ENCODE assay signal across 16 cellular contexts in the genomic region with DNA sequence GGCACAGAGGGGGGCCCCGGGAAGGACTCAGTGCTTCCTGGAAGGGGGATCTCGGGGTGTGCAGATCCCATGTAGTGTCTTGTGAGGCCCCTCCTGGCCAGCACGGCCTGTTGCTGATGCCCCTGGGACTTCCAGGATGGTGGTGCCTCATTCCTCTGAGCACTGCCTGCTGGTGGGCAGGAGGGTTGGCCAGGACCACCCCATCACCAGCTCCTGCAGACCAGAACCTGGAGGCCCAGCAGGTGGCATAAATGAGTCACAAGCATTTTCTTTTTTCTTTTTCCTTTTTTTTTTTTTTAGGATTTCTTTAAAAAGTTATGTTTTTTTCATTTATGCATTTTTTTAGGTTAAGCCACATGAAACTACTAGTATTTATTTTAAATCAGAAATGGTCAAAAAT. TPM values are rescaled to one million over a fixed set of nuclear protein-coding genes. Genes with fewer than 3 reads are reported as not detected.
DNase-seq lines count a peak whose midpoint lies in the region; ATAC-seq, FAIRE-seq and TF ChIP-seq lines count a peak whose summit lies in the region.
"Had no signal": no experiment of that assay in that cellular context is flagged by ENCODE, and none has a peak within 500 bp of the region (broad histone marks: within the 10 kb centered on the region; RNA-seq: fewer than 3 reads in every experiment).

No MANE protein-coding gene starts in this region.

- no peak for TF ChIP-seq EP300 in K562 (IDR thresholded peaks at IDR 0.05; ENCODE audit: low read length)

- H3K9ac ChIP-seq in BLaER1 treated with 17β-estradiol and CSF1 and Interleukin-3, amounts not matched to agents 10 nM and 100 nM, result peak overlapping the region in 1 of 11 experiments; percentile 8; a peak in 1 of 22 replicates
- H3K9ac ChIP-seq in K562 (ENCODE audit: insufficient read depth in 1 of 2, low read depth in 2 of 2, low read length in 2 of 2), result no peak overlapping the region
- H3K9ac ChIP-seq in Karpas-422 (ENCODE audit: low read length), result no peak overlapping the region

- TF ChIP-seq RAD21 in K562 (CRISPR knock-in tag; conservative IDR thresholded peaks at IDR 0.05 in 1 of 2, IDR thresholded peaks at IDR 0.05 in 1 of 2), result peak in 1 of 2 experiments; percentile 45; a peak in 2 of 4 replicates

- H3K4me1 ChIP-seq in BLaER1 treated with 17β-estradiol and CSF1 and Interleukin-3, amounts not matched to agents 10 nM and 100 nM, result peaks cover 8 to 44% (median 36%) of the 10 kb centered on the region in 10 experiments; a peak in 19 of 20 replicates
- H3K4me1 ChIP-seq in HEK293 (ENCODE audit: control insufficient read depth, insufficient read depth, low read length) (no peaks in the 10 kb centered on the region), K562 (replicated peaks in 1 of 2; ENCODE audit: control insufficient read depth in 2 of 2, insufficient read depth in 2 of 2, low read length in 2 of 2) (peaks cover 0 to 61% of the 10 kb centered on the region in 2 experiments; a peak in 3 of 5 replicates), Karpas-422 (ENCODE audit: low read length) (no peaks in the 10 kb centered on the region)

- peaks cover 18 to 24% (median 20%) of the 10 kb centered on the region in 11 experiments for H3K27me3 ChIP-seq in BLaER1 treated with 17β-estradiol and CSF1 and Interleukin-3, amounts not matched to agents 10 nM and 100 nM
- no peaks in the 10 kb centered on the region for H3K27me3 ChIP-seq in K562 (ENCODE audit: control insufficient read depth in 2 of 2, insufficient read depth in 2 of 2, low read length in 2 of 2)
- no peaks in the 10 kb centered on the region for H3K27me3 ChIP-seq in Karpas-422 (ENCODE audit: low read length)
- H3K27me3 ChIP-seq: SJSA1 had no signal

- H3K79me2 ChIP-seq in K562 (ENCODE audit: control insufficient read depth, insufficient read depth, low read length) (peaks cover 3% of the 10 kb centered on the region; the same call in 1 of the 3 replicates), Karpas-422 (ENCODE audit: low read length) (no peaks in the 10 kb centered on the region)

- no peaks in the 10 kb centered on the region for H3K9me2 ChIP-seq in Karpas-422 (replicated peaks; ENCODE audit: insufficient read depth, low read length)

- no peak for TF ChIP-seq POLR2A in K562 (conservative IDR thresholded peaks at IDR 0.05)

- H3K9me1 ChIP-seq in K562 (ENCODE audit: control insufficient read depth, insufficient read depth, low read length), result no peaks in the 10 kb centered on the region

- FAIRE-seq in K562 (lab: Jason Lieb, UNC), result peak; percentile 52

- in situ Hi-C loops in K562 (cut with MboI), result loop anchor here (10.0 kb wide), 1 partner anchor 731 kb away; no protein-coding TSS in a partner anchor

- WGBS in K562 (ENCODE audit: insufficient coverage, low coverage, missing lambda C conversion rate), result 36% methylated on average over 3 of the region's 3 CpGs

- no TSS peak for BruUV-seq in K562 (replicated peaks; lab: Mats Ljungman, UMichigan)

- H3K36me3 ChIP-seq in BLaER1 treated with 17β-estradiol and CSF1 and Interleukin-3, amounts not matched to agents 10 nM and 100 nM, result peaks cover 0 to 22% (median 11%) of the 10 kb centered on the region in 11 experiments; a peak in 12 of 22 replicates
- H3K36me3 ChIP-seq in HEK293 (ENCODE audit: control insufficient read depth in 2 of 2, insufficient read depth in 1 of 2, low read length in 2 of 2), result no peaks in the 10 kb centered on the region
- no peaks in the 10 kb centered on the region for H3K36me3 ChIP-seq in K562 (ENCODE audit: control insufficient read depth, insufficient read depth, low read length)
- H3K36me3 ChIP-seq in Karpas-422 (ENCODE audit: insufficient read depth, low read length), result no peaks in the 10 kb centered on the region
- H3K36me3 ChIP-seq: SJSA1 had no signal

- no peak for DNase-seq in K562 (ENCODE audit: extremely low read depth in 1 of 4, low spot score in 3 of 4)
- DNase-seq in lung microvascular endothelial cell (ENCODE audit: low read depth in 2 of 2), result peak; percentile 51 to 54
- DNase-seq in GM03348 (ENCODE audit: low spot score), result no peak
- DNase-seq in activated CD8-positive, alpha-beta memory T cell treated with anti-CD3 and anti-CD28 coated beads, Interleukin-2, amount 50 U/mL, for 4 hours, result no peak
- no peak for DNase-seq in Karpas-422
- DNase-seq: activated CD4-positive, alpha-beta T cell treated with anti-CD3 and anti-CD28 coated beads for 48 hours; activated naive CD4-positive, alpha-beta T cell; effector CD4-positive, alpha-beta T cell; GDM1; kidney glomerular epithelial cell; NCI-H2029 treated with DMSO at 0.1 percent for 48 hours had no signal

- H3K9me3 ChIP-seq in BLaER1 treated with 17β-estradiol and CSF1 and Interleukin-3, amounts not matched to agents 10 nM and 100 nM (replicated peaks in 1 of 11), result no peaks in the 10 kb centered on the region
- H3K9me3 ChIP-seq in HEK293 (ENCODE audit: control insufficient read depth, insufficient read depth, low read depth, low read length) (no peaks in the 10 kb centered on the region), K562 (replicated peaks; ENCODE audit: control insufficient read depth, insufficient read depth, low read depth, low read length) (no peaks in the 10 kb centered on the region), Karpas-422 (ENCODE audit: low read length) (no peaks in the 10 kb centered on the region)
- H3K9me3 ChIP-seq: SJSA1, tibial nerve had no signal

- peaks cover 0 to 89% (median 52%) of the 10 kb centered on the region in 11 experiments; a peak in 18 of 22 replicates for H4K20me1 ChIP-seq in BLaER1 treated with 17β-estradiol and CSF1 and Interleukin-3, amounts not matched to agents 10 nM and 100 nM
- H4K20me1 ChIP-seq in K562 (replicated peaks; ENCODE audit: control insufficient read depth, insufficient read depth, low read length) (peaks cover 23% of the 10 kb centered on the region; the same call in 1 of the 2 replicates), Karpas-422 (ENCODE audit: insufficient read depth, low read depth, low read length) (no peaks in the 10 kb centered on the region)

- intact Hi-C loops in K562 (cut with micrococcal nuclease), result loop anchor here (2.0 to 10.0 kb wide), 4 partner anchors 113 to 1071 kb away; partner anchors contain the start of gene EP400

- peak overlapping the region in 9 of 11 experiments; percentile 14 to 77 (median 62); a peak in 13 of 22 replicates for H3K4me2 ChIP-seq in BLaER1 treated with 17β-estradiol and CSF1 and Interleukin-3, amounts not matched to agents 10 nM and 100 nM
- no peak overlapping the region for H3K4me2 ChIP-seq in K562 (ENCODE audit: insufficient read depth, low read length)
- H3K4me2 ChIP-seq in Karpas-422 (ENCODE audit: low read depth, low read length, poor library complexity, severe bottlenecking), result no peak overlapping the region

- CTCF ChIA-PET in HEK293 (lab: Yijun Ruan, JAX) (interaction anchor here (0.6 to 1.3 kb wide), 10 partner anchors 23 to 1009 kb away, joined by 3 to 7 read pairs (median 4); no protein-coding TSS in a partner anchor), K562 (lab: Yijun Ruan, JAX; ENCODE audit: low intra/inter-chr PET ratio) (interaction anchor here (0.6 to 1.2 kb wide), 9 partner anchors 113 to 753 kb away, joined by 3 to 8 read pairs (median 4); no protein-coding TSS in a partner anchor)

- TF ChIP-seq CTCF in HEK293 (tag by site-specific recombination; IDR thresholded peaks at IDR 0.05) (peak; percentile 50), K562 (IDR thresholded peaks at IDR 0.05 in 2 of 3, conservative IDR thresholded peaks at IDR 0.05 in 1 of 3; ENCODE audit: insufficient read depth in 2 of 3, low read depth in 1 of 3, low read length in 3 of 3) (peak; percentile 50 to 62 (median 54); a peak in 5 of 6 replicates)

- ATAC-seq in K562 (peak; percentile 16; the same call in 1 of the 3 replicates), GM18511 (IDR thresholded peaks at IDR 0.05; ENCODE audit: unreplicated experiment) (no peak)

- H3K27ac ChIP-seq in BLaER1 treated with 17β-estradiol and CSF1 and Interleukin-3, amounts not matched to agents 10 nM and 100 nM, result no peak overlapping the region
- no peak overlapping the region for H3K27ac ChIP-seq in HEK293 (ENCODE audit: extremely low read depth, low read depth, low read length)
- H3K27ac ChIP-seq in K562 (ENCODE audit: extremely low read depth, low read depth, low read length), result no peak overlapping the region
- H3K27ac ChIP-seq in Karpas-422 (ENCODE audit: low read length), result no peak overlapping the region
- H3K27ac ChIP-seq: SJSA1, tibial nerve had no signal

- H2AFZ ChIP-seq in K562 (ENCODE audit: low read depth, low read length), result no peak overlapping the region
- no peak overlapping the region for H2AFZ ChIP-seq in Karpas-422 (ENCODE audit: low read length)

- H3K4me3 ChIP-seq in BLaER1 treated with 17β-estradiol and CSF1 and Interleukin-3, amounts not matched to agents 10 nM and 100 nM, result no peak overlapping the region
- H3K4me3 ChIP-seq in HEK293 (ENCODE audit: low read depth, low read length) (no peak overlapping the region), K562 (no peak overlapping the region), Karpas-422 (ENCODE audit: low read length) (no peak overlapping the region)
- H3K4me3 ChIP-seq: SJSA1, tibial nerve had no signal

- POLR2A ChIA-PET in HEK293 (lab: Yijun Ruan, JAX), result no interaction called here
- POLR2A ChIA-PET in K562 (lab: Yijun Ruan, JAX), result interaction anchor here (1.4 kb wide), 1 partner anchor 10 kb away, joined by 4 read pairs; no protein-coding TSS in a partner anchor

RNA-seq across cellular contexts. Expression of gene MMP17, which starts 8.0 kb away (rescaled TPM):
- total RNA-seq in K562 (2011; cell fraction: chromatin; rRNA removed; ENCODE audit: low replicate concordance), result 65.7 and 167 TPM in 2 replicates
- 84.0 and 92.2 TPM in 2 replicates for total RNA-seq in K562 (2011; cell fraction: nucleolus; rRNA removed)
- 68.9 and 73.7 TPM in 2 replicates for total RNA-seq in K562 (2011; cell fraction: nucleoplasm; rRNA removed)
- total RNA-seq in K562 (2014; rRNA removed) (12.7 and 17.5 TPM in 2 replicates), K562 (2014; rRNA removed; fragmentation: Illumina TruSeq; extraction: Trizol) (0.93 and 1.1 TPM in 2 replicates), K562 (2015; rRNA removed; fragmentation: Illumina TruSeq; extraction: Trizol) (4.0 and 4.6 TPM in 2 replicates), K562 (2021) (18.0 and 20.1 TPM in 2 replicates), lung microvascular endothelial cell (5.0 and 9.9 TPM in 2 replicates)
- polyA plus RNA-seq in K562 (2011; rRNA removed) (17.1 and 57.8 TPM in 2 replicates), K562 (2014; fragmentation: Illumina TruSeq; extraction: Trizol) (5.0 and 11.6 TPM in 2 replicates), K562 (2014; fragmentation: Nextera tagmentation; extraction: Ambion mirVana) (not detected), K562 (2014; rRNA removed) (21.2 and 24.1 TPM in 2 replicates)
- polyA plus RNA-seq in K562 (2011; cell fraction: cytosol; rRNA removed), result 29.3 and 39.3 TPM in 2 replicates
- 170 and 193 TPM in 2 replicates for polyA plus RNA-seq in K562 (2011; cell fraction: nucleus; rRNA removed)
- 17.2 and 26.5 TPM in 2 replicates for polyA plus RNA-seq in K562 (2012)
- polyA minus RNA-seq in K562 (2011; rRNA and poly(A)+ RNA removed), result 4.9 and 7.1 TPM in 2 replicates
- polyA minus RNA-seq in K562 (2011; cell fraction: cytosol; rRNA and poly(A)+ RNA removed), result 13.5 and 30.6 TPM in 2 replicates
- 25.7 and 56.9 TPM in 2 replicates for polyA minus RNA-seq in K562 (2011; cell fraction: nucleus; rRNA and poly(A)+ RNA removed)
- not detected in 2 replicates for total RNA-seq in Karpas-422 (2014; rRNA removed; shearing (Covaris generic); ENCODE audit: low replicate concordance)

RNA-seq across cellular contexts. Expression of gene ULK1, which starts 58.2 kb away (rescaled TPM):
- total RNA-seq in K562 (2011; cell fraction: chromatin; rRNA removed; ENCODE audit: low replicate concordance), result 40.7 and 125 TPM in 2 replicates
- 72.5 and 83.8 TPM in 2 replicates for total RNA-seq in K562 (2011; cell fraction: nucleolus; rRNA removed)
- total RNA-seq in K562 (2011; cell fraction: nucleoplasm; rRNA removed), result 47.5 and 50.5 TPM in 2 replicates
- total RNA-seq in K562 (2014; rRNA removed) (4.2 and 5.6 TPM in 2 replicates), K562 (2014; rRNA removed; fragmentation: Illumina TruSeq; extraction: Trizol) (0.83 and 0.98 TPM in 2 replicates), K562 (2015; rRNA removed; fragmentation: Illumina TruSeq; extraction: Trizol) (2.0 and 3.6 TPM in 2 replicates), K562 (2021) (17.3 and 29.4 TPM in 2 replicates), lung microvascular endothelial cell (4.8 and 6.9 TPM in 2 replicates)
- polyA plus RNA-seq in K562 (2011; rRNA removed) (3.2 and 6.2 TPM in 2 replicates), K562 (2014; fragmentation: Illumina TruSeq; extraction: Trizol) (2.5 and 9.1 TPM in 2 replicates), K562 (2014; fragmentation: Nextera tagmentation; extraction: Ambion mirVana) (under 1 TPM; 0.15 to 0.29 TPM), K562 (2014; rRNA removed) (13.2 and 16.9 TPM in 2 replicates)
- 2.1 and 4.1 TPM in 2 replicates for polyA plus RNA-seq in K562 (2011; cell fraction: cytosol; rRNA removed)
- polyA plus RNA-seq in K562 (2011; cell fraction: nucleus; rRNA removed), result 62.1 and 86.4 TPM in 2 replicates
- polyA plus RNA-seq in K562 (2012), result 12.1 and 39.2 TPM in 2 replicates
- polyA minus RNA-seq in K562 (2011; rRNA and poly(A)+ RNA removed), result 1.3 and 1.8 TPM in 2 replicates
- polyA minus RNA-seq in K562 (2011; cell fraction: cytosol; rRNA and poly(A)+ RNA removed), result 3.1 and 11.4 TPM in 2 replicates
- 15.5 and 15.9 TPM in 2 replicates for polyA minus RNA-seq in K562 (2011; cell fraction: nucleus; rRNA and poly(A)+ RNA removed)
- total RNA-seq in Karpas-422 (2014; rRNA removed; shearing (Covaris generic); ENCODE audit: low replicate concordance), result 2.8 and 6.9 TPM in 2 replicates

Comparison
In these comparisons a context has a peak if more than half of its experiments do, and no peak if none do; other contexts are left out.
1. H3K4me2 ChIP-seq: peak in BLaER1 treated with 17β-estradiol and CSF1 and Interleukin-3, amounts not matched to agents 10 nM and 100 nM (9 of 11); none in K562 (single experiment) and Karpas-422 (single experiment).
2. DNase-seq: peak in lung microvascular endothelial cell (2 of 2); none in K562 (0 of 4), GM03348 (single experiment), activated CD8-positive, alpha-beta memory T cell treated with anti-CD3 and anti-CD28 coated beads, Interleukin-2, amount 50 U/mL, for 4 hours (single experiment) and Karpas-422 (single experiment).